22 cellular contexts compared by ENCODE assay signal in the genomic region with DNA sequence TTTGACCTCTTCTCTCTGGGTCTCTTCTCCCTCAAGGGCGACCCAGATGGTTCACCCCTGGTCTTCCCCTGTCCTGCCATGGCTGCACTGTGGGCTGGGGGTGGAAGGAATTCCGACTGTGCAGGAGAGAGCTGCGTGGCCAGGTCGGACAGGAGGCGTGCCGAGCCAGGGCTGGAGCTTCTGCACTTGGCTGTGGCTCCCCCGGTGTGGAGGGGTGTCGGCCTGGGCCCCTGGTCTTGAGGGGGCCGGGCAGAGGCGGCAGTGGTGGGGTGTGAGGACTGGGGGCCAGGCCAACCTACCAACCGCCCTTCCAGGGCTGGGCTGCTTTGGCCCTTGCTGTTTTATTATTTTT.
"Had no signal": no experiment of that assay in that cellular context is flagged by ENCODE, and none has a peak within 500 bp of the region (broad histone marks: within the 10 kb centered on the region; RNA-seq: fewer than 3 reads in every experiment).

No MANE protein-coding gene starts in this region.

- H3K27ac Mint-ChIP-seq: IgD-negative memory B cell had no signal

- H3K27ac ChIP-seq: KMS-11, SJSA1, SK-N-MC had no signal

- H3K4me2 ChIP-seq: KMS-11 had no signal

- H3K4me3 Mint-ChIP-seq: IgD-negative memory B cell had no signal

- H3K9ac ChIP-seq: KMS-11 had no signal

- H3K9me3 Mint-ChIP-seq: IgD-negative memory B cell had no signal

- DNase-seq: Kasumi-1, MM.1S, NCI-H1092 treated with DMSO at 0.1 percent for 48 hours, NCI-H1436, NCI-H187, NCI-H2029, NCI-H2081 treated with DMSO at 0.1 percent for 48 hours, NCI-H2171, NCI-H226, NCI-H446, NCI-H510A, NCI-H524 treated with DMSO at 0.1 percent for 48 hours, NCI-H69, NCI-H774, Right ventricle myocardium superior, RPMI8226, SIG-M5 had no signal

- H3K36me3 Mint-ChIP-seq: IgD-negative memory B cell had no signal

- H3K9me3 ChIP-seq: SJSA1 had no signal

- H3K36me3 ChIP-seq: SJSA1 had no signal

- H3K4me3 ChIP-seq: K562, SJSA1, SK-N-MC had no signal

- H3K4me1 Mint-ChIP-seq: IgD-negative memory B cell had no signal

- H3K27me3 ChIP-seq: SJSA1 had no signal
